34 cellular contexts compared by ENCODE assay signal in the genomic region with DNA sequence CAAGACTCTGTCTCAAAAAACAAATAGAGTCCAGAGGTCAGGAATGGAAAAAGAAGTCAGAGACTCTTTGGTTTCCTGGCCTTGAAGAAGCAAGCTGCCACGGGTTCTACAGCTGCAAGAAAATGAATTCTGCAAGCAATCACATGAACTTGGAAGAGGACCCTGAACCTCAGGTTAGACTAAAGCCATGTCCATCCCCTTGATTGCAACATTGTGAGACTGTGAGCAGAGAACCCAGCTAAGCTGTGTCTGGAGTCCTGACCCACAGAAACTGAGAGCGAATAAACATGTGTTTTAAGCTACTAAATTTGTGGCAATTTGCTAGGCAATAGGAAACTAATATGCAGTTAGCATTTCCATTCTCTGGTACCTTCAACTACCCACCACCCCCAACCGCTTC.
"Had no signal": no experiment of that assay in that cellular context is flagged by ENCODE, and none has a peak within 500 bp of the region (broad histone marks: within the 10 kb centered on the region; RNA-seq: fewer than 3 reads in every experiment).

No MANE protein-coding gene starts in this region.

- H3K27me3 ChIP-seq: MG63 had no signal

- DNase-seq: Karpas-422, Kasumi-1, MG63, MM.1S, MV-4-11, NCI-H1048, NCI-H1092, NCI-H1092 treated with DMSO at 0.1 percent for 48 hours, NCI-H1105, NCI-H1105 treated with DMSO at 0.1 percent for 48 hours, NCI-H1417, NCI-H1417 treated with DMSO at 0.1 percent for 48 hours, NCI-H1436, NCI-H1436 treated with DMSO at 0.1 percent for 48 hours, NCI-H146, NCI-H1694, NCI-H1694 treated with DMSO at 0.1 percent for 48 hours, NCI-H187, NCI-H187 treated with DMSO at 0.1 percent for 48 hours, NCI-H1930, NCI-H2029, NCI-H2029 treated with DMSO at 0.1 percent for 48 hours, NCI-H2081, NCI-H2081 treated with DMSO at 0.1 percent for 48 hours, NCI-H2107, NCI-H2171, NCI-H2171 treated with DMSO at 0.1 percent for 48 hours, NCI-H2227 treated with DMSO at 0.1 percent for 48 hours, NCI-H226, NCI-H345, NCI-H446, NCI-H446 treated with DMSO at 0.1 percent for 48 hours, NCI-H510A had no signal

- H3K9ac ChIP-seq: KMS-11 had no signal

- H3K27ac ChIP-seq: KMS-11 had no signal

- H3K36me3 ChIP-seq: MG63 had no signal

- H3K4me2 ChIP-seq: KMS-11 had no signal

- H3K9me3 ChIP-seq: MG63 had no signal

- H3K4me3 ChIP-seq: MG63 had no signal
